ENCODE assay signal across 9 cellular contexts in the genomic region with DNA sequence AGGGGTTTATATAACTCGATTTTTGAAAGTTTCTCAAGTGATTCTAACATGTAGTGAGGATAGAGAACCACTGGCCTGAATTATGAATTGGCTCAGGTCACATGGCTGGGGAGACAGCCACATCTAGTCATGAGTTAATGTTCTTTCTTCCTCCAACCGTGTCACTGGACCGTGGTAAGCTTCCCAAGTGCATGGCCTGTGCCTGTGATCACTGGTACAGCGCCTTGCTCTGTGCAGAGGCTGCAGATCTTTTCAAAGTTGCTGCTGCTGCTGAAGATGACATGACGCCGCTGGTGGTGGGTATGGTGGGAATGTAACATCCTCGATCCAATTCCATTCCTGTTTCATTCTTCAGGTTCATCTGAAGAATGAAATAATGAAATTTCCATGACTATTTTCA.
"Had no signal": no experiment of that assay in that cellular context is flagged by ENCODE, and none has a peak within 500 bp of the region (broad histone marks: within the 10 kb centered on the region; RNA-seq: fewer than 3 reads in every experiment).

No MANE protein-coding gene starts in this region.

- ATAC-seq: GM23338, K562 had no signal

- FAIRE-seq: H1, H54, HTR-8/SVneo, K562 had no signal

- DNase-seq: H9, HCEC 1CT, IMR-90, KG1 had no signal
